ENCODE assay signal across 1 cellular context in genomic region chr20:58988565-58988882, GRCh38.
A peak's percentile ranks its signal among the peaks of the same experiment; 100 is the strongest.
TF ChIP-seq lines count a peak whose summit lies in the region.

No MANE protein-coding gene starts in this region.

TF ChIP-seq in HepG2, 621 proteins besides CTCF, POLR2A, EP300 and RAD21:
- TF ChIP-seq AGO2 (optimal IDR thresholded peaks at IDR 0.05; ENCODE audit: low read depth, low read length) (no peak), RBM22 (optimal IDR thresholded peaks at IDR 0.05; ENCODE audit: low read length) (peak; percentile 50)
